In genomic region chr1:241631674-241632073, GRCh38 we compare ENCODE assay signal across 15 cellular contexts. TPM values are rescaled to one million over a fixed set of nuclear protein-coding genes. Genes with fewer than 3 reads are reported as not detected.
DNase-seq lines count a peak whose midpoint lies in the region; ATAC-seq and TF ChIP-seq lines count a peak whose summit lies in the region.
"Had no signal": no experiment of that assay in that cellular context is flagged by ENCODE, and none has a peak within 500 bp of the region (broad histone marks: within the 10 kb centered on the region; RNA-seq: fewer than 3 reads in every experiment).

No MANE protein-coding gene starts in this region.

- ATAC-seq in left lobe of liver, result peak; percentile 77
- peak; percentile 53 for ATAC-seq in stimulated activated naive CD8-positive, alpha-beta T cell treated with anti-CD3 and anti-CD28 coated beads, Interleukin-15, amount 100 ng/mL, for 72 hours
- ATAC-seq in stimulated activated naive B cell treated with anti-CD40 and anti-IgM and Interleukin-4, amounts not matched to agents 10 μg/mL and 1 μg/mL and 100 μg/mL, for 72 hours (replicated peaks), result no peak

- no peak for TF ChIP-seq CTCF in HFFc6 (IDR thresholded peaks at IDR 0.05)

- H3K4me1 Mint-ChIP-seq in HFFc6 (ENCODE audit: low read depth), result peaks cover 27% of the 10 kb centered on the region
- peaks cover 37% of the 10 kb centered on the region for H3K4me1 Mint-ChIP-seq in stimulated activated naive CD8-positive, alpha-beta T cell treated with anti-CD3 and anti-CD28 coated beads, Interleukin-15, amount 100 ng/mL, for 72 hours
- peaks cover 44% of the 10 kb centered on the region for H3K4me1 Mint-ChIP-seq in activated T-helper 1 cell treated with anti-CD3 and anti-CD28 coated beads, Interleukin-12 subunit alpha, Interleukin-12 subunit beta, Interleukin-2, Interleukin-4 antibody, amounts not matched to agents 30 ng/mL and 10 ng/mL and 1 ng/mL, durations not matched to agents 14 hours and 24 hours and 36 hours (ENCODE audit: low read depth)
- H3K4me1 Mint-ChIP-seq in stimulated activated naive B cell treated with anti-CD40 and anti-IgM and Interleukin-4, amounts not matched to agents 10 μg/mL and 1 μg/mL and 100 μg/mL, for 72 hours, result peaks cover 25 to 55% of the 10 kb centered on the region in 2 donors

- peaks cover 14% of the 10 kb centered on the region; the same call in 1 of the 2 replicates for H3K36me3 Mint-ChIP-seq in HFFc6 (ENCODE audit: low read depth)
- peaks cover 23% of the 10 kb centered on the region for H3K36me3 Mint-ChIP-seq in activated T-helper 1 cell treated with anti-CD3 and anti-CD28 coated beads, Interleukin-12 subunit alpha, Interleukin-12 subunit beta, Interleukin-2, Interleukin-4 antibody, amounts not matched to agents 30 ng/mL and 10 ng/mL and 1 ng/mL, durations not matched to agents 14 hours and 24 hours and 36 hours (ENCODE audit: low read depth)
- H3K36me3 Mint-ChIP-seq in stimulated activated naive B cell treated with anti-CD40 and anti-IgM and Interleukin-4, amounts not matched to agents 10 μg/mL and 1 μg/mL and 100 μg/mL, for 72 hours, result peaks cover 30 to 38% of the 10 kb centered on the region in 2 donors

- no peaks in the 10 kb centered on the region for H3K27me3 ChIP-seq in H7 (ENCODE audit: control insufficient read depth, insufficient read depth, low read length)
- H3K27me3 ChIP-seq: BE2C, Peyer's patch had no signal

- intact Hi-C loops in activated T-helper 1 cell treated with anti-CD3 and anti-CD28 coated beads, Interleukin-12 subunit alpha, Interleukin-12 subunit beta, Interleukin-2, Interleukin-4 antibody, amounts not matched to agents 30 ng/mL and 10 ng/mL and 1 ng/mL, durations not matched to agents 14 hours and 24 hours and 36 hours (cut with micrococcal nuclease), result no loop called here

- no peaks in the 10 kb centered on the region; the same call in 1 of the 2 replicates for H3K27me3 Mint-ChIP-seq in HFFc6 (ENCODE audit: insufficient read depth)
- no peaks in the 10 kb centered on the region for H3K27me3 Mint-ChIP-seq in stimulated activated naive CD8-positive, alpha-beta T cell treated with anti-CD3 and anti-CD28 coated beads, Interleukin-15, amount 100 ng/mL, for 72 hours
- H3K27me3 Mint-ChIP-seq in activated T-helper 1 cell treated with anti-CD3 and anti-CD28 coated beads, Interleukin-12 subunit alpha, Interleukin-12 subunit beta, Interleukin-2, Interleukin-4 antibody, amounts not matched to agents 30 ng/mL and 10 ng/mL and 1 ng/mL, durations not matched to agents 14 hours and 24 hours and 36 hours (ENCODE audit: insufficient read depth), result no peaks in the 10 kb centered on the region
- H3K27me3 Mint-ChIP-seq in stimulated activated naive B cell treated with anti-CD40 and anti-IgM and Interleukin-4, amounts not matched to agents 10 μg/mL and 1 μg/mL and 100 μg/mL, for 72 hours, result no peaks in the 10 kb centered on the region
- H3K27me3 Mint-ChIP-seq: IgD-negative memory B cell had no signal

- DNase-seq in stimulated activated CD4-positive, alpha-beta T cell treated with anti-CD3 and anti-CD28 coated beads, Interleukin-2, amount 100 ng/mL, for 4 hours (ENCODE audit: low read depth), result peak; percentile 9
- DNase-seq in stimulated activated CD4-positive, alpha-beta T cell treated with anti-CD3 and anti-CD28 coated beads, Interleukin-4, amount 100 ng/mL, for 24 hours, result no peak
- DNase-seq in HFFc6, result no peak
- no peak for DNase-seq in left lobe of liver (ENCODE audit: low spot score)
- DNase-seq in stimulated activated naive CD8-positive, alpha-beta T cell treated with anti-CD3 and anti-CD28 coated beads, Interleukin-15, amount 100 ng/mL, for 72 hours, result no peak
- DNase-seq in H7, result no peak
- DNase-seq in activated T-helper 1 cell treated with anti-CD3 and anti-CD28 coated beads, Interleukin-12 subunit alpha, Interleukin-12 subunit beta, Interleukin-2, Interleukin-4 antibody, amounts not matched to agents 30 ng/mL and 10 ng/mL and 1 ng/mL, durations not matched to agents 14 hours and 24 hours and 36 hours (ENCODE audit: low spot score), result no peak
- DNase-seq in stimulated activated naive B cell treated with anti-CD40 and anti-IgM and Interleukin-4, amounts not matched to agents 10 μg/mL and 1 μg/mL and 100 μg/mL, for 72 hours, result no peak
- DNase-seq: BE2C, NCI-H1436, NCI-H2029 treated with DMSO at 0.1 percent for 48 hours, NCI-H510A, Peyer's patch, SHP77 treated with DMSO at 0.1 percent for 48 hours had no signal

- H3K9me3 Mint-ChIP-seq in HFFc6, result no peaks in the 10 kb centered on the region
- H3K9me3 Mint-ChIP-seq in stimulated activated naive CD8-positive, alpha-beta T cell treated with anti-CD3 and anti-CD28 coated beads, Interleukin-15, amount 100 ng/mL, for 72 hours, result no peaks in the 10 kb centered on the region
- H3K9me3 Mint-ChIP-seq in activated T-helper 1 cell treated with anti-CD3 and anti-CD28 coated beads, Interleukin-12 subunit alpha, Interleukin-12 subunit beta, Interleukin-2, Interleukin-4 antibody, amounts not matched to agents 30 ng/mL and 10 ng/mL and 1 ng/mL, durations not matched to agents 14 hours and 24 hours and 36 hours, result no peaks in the 10 kb centered on the region
- H3K9me3 Mint-ChIP-seq in stimulated activated naive B cell treated with anti-CD40 and anti-IgM and Interleukin-4, amounts not matched to agents 10 μg/mL and 1 μg/mL and 100 μg/mL, for 72 hours, result peaks cover 2 to 4% of the 10 kb centered on the region in 2 donors
- H3K9me3 Mint-ChIP-seq: IgD-negative memory B cell had no signal

- H3K36me3 ChIP-seq in H7 (replicated peaks; ENCODE audit: control insufficient read depth, insufficient read depth, low read length), result peaks cover 4% of the 10 kb centered on the region
- H3K36me3 ChIP-seq: Peyer's patch had no signal

- no peak overlapping the region for H3K27ac Mint-ChIP-seq in HFFc6
- H3K27ac Mint-ChIP-seq in stimulated activated naive CD8-positive, alpha-beta T cell treated with anti-CD3 and anti-CD28 coated beads, Interleukin-15, amount 100 ng/mL, for 72 hours, result peak overlapping the region in 1 of 2 donors; percentile 50
- H3K27ac Mint-ChIP-seq in activated T-helper 1 cell treated with anti-CD3 and anti-CD28 coated beads, Interleukin-12 subunit alpha, Interleukin-12 subunit beta, Interleukin-2, Interleukin-4 antibody, amounts not matched to agents 30 ng/mL and 10 ng/mL and 1 ng/mL, durations not matched to agents 14 hours and 24 hours and 36 hours, result no peak overlapping the region
- no peak overlapping the region for H3K27ac Mint-ChIP-seq in stimulated activated naive B cell treated with anti-CD40 and anti-IgM and Interleukin-4, amounts not matched to agents 10 μg/mL and 1 μg/mL and 100 μg/mL, for 72 hours
- H3K27ac Mint-ChIP-seq: IgD-negative memory B cell had no signal

- H3K4me3 Mint-ChIP-seq in HFFc6, result peak overlapping the region; percentile 51; the same call in 1 of the 2 replicates
- H3K4me3 Mint-ChIP-seq in stimulated activated naive CD8-positive, alpha-beta T cell treated with anti-CD3 and anti-CD28 coated beads, Interleukin-15, amount 100 ng/mL, for 72 hours, result peak overlapping the region; percentile 39 to 66
- H3K4me3 Mint-ChIP-seq in activated T-helper 1 cell treated with anti-CD3 and anti-CD28 coated beads, Interleukin-12 subunit alpha, Interleukin-12 subunit beta, Interleukin-2, Interleukin-4 antibody, amounts not matched to agents 30 ng/mL and 10 ng/mL and 1 ng/mL, durations not matched to agents 14 hours and 24 hours and 36 hours, result no peak overlapping the region
- H3K4me3 Mint-ChIP-seq in stimulated activated naive B cell treated with anti-CD40 and anti-IgM and Interleukin-4, amounts not matched to agents 10 μg/mL and 1 μg/mL and 100 μg/mL, for 72 hours, result peak overlapping the region in 1 of 2 donors; percentile 4
- H3K4me3 Mint-ChIP-seq: IgD-negative memory B cell had no signal

- no peak overlapping the region for H3K4me3 ChIP-seq in H7 (ENCODE audit: insufficient read depth, low read depth, low read length)
- H3K4me3 ChIP-seq: Peyer's patch had no signal

RNA-seq across cellular contexts. Expression of gene CHML, which starts 8.5 kb away (rescaled TPM):
- 10 to 100 TPM; 15.2 to 17.9 (median 16.5) TPM for total RNA-seq in HFFc6 (2021; fragmentation: NEBNext Ultra II Directional; extraction: Animal tissue kit (Norgen Biotek cat#: 25700))
- total RNA-seq in left lobe of liver, result 2.1 TPM
- total RNA-seq in H7 (2014; rRNA removed; shearing (Covaris generic)), result 30.4 and 47.0 TPM in 2 replicates
- 17.8 and 20.8 TPM in 2 replicates for total RNA-seq in activated T-helper 1 cell treated with anti-CD3 and anti-CD28 coated beads, Interleukin-12 subunit alpha, Interleukin-12 subunit beta, Interleukin-2, Interleukin-4 antibody, amounts not matched to agents 30 ng/mL and 10 ng/mL and 1 ng/mL, durations not matched to agents 14 hours and 24 hours and 36 hours

RNA-seq across cellular contexts. Expression of gene OPN3, which starts 8.5 kb away (rescaled TPM):
- 10 to 100 TPM in 2 of 6 experiments, 1 to 10 TPM in 4; 7.3 to 13.1 (median 9.7) TPM for total RNA-seq in HFFc6 (2021; fragmentation: NEBNext Ultra II Directional; extraction: Animal tissue kit (Norgen Biotek cat#: 25700))
- total RNA-seq in left lobe of liver, result 15.3 TPM
- total RNA-seq in H7 (2014; rRNA removed; shearing (Covaris generic)), result 55.3 and 63.5 TPM in 2 replicates
- 9.5 and 11.1 TPM in 2 replicates for total RNA-seq in activated T-helper 1 cell treated with anti-CD3 and anti-CD28 coated beads, Interleukin-12 subunit alpha, Interleukin-12 subunit beta, Interleukin-2, Interleukin-4 antibody, amounts not matched to agents 30 ng/mL and 10 ng/mL and 1 ng/mL, durations not matched to agents 14 hours and 24 hours and 36 hours

RNA-seq across cellular contexts. Expression of gene WDR64, which starts 20.4 kb away (rescaled TPM):
- not detected for total RNA-seq in HFFc6 (2021; fragmentation: NEBNext Ultra II Directional; extraction: Animal tissue kit (Norgen Biotek cat#: 25700))
- 0.40 TPM for total RNA-seq in left lobe of liver
- total RNA-seq in H7 (2014; rRNA removed; shearing (Covaris generic)), result not detected in 2 replicates
- not detected in 2 replicates for total RNA-seq in activated T-helper 1 cell treated with anti-CD3 and anti-CD28 coated beads, Interleukin-12 subunit alpha, Interleukin-12 subunit beta, Interleukin-2, Interleukin-4 antibody, amounts not matched to agents 30 ng/mL and 10 ng/mL and 1 ng/mL, durations not matched to agents 14 hours and 24 hours and 36 hours
- total RNA-seq: Peyer's patch had no signal

Comparison
In these comparisons a context has a peak if more than half of its experiments do, and no peak if none do; other contexts are left out.
1. ATAC-seq: peak in left lobe of liver (single experiment) and stimulated activated naive CD8-positive, alpha-beta T cell treated with anti-CD3 and anti-CD28 coated beads, Interleukin-15, amount 100 ng/mL, for 72 hours (single experiment); none in stimulated activated naive B cell treated with anti-CD40 and anti-IgM and Interleukin-4, amounts not matched to agents 10 μg/mL and 1 μg/mL and 100 μg/mL, for 72 hours (0 of 2).